In the genomic region with DNA sequence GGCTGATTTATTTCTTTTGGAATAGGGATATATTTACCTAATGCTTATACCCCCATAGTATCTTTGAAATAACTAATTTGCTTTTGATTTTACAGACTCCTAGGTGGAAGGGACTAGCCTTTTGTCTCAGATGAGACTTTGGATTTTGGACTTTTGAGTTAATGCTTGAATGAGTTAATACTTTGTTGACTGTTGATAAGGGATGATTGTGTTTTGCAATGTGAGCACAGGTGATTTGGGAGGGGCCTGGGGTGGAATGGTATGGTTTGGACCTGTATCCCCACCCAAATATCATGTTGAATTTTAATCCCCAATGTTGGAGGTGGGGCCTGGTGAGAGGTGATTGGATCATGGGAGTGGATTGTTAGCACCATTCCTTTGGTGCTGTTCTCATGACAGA, we compare ENCODE assay signal across 21 cellular contexts. TPM values are rescaled to one million over a fixed set of nuclear protein-coding genes. Genes with fewer than 3 reads are reported as not detected.
DNase-seq lines count a peak whose midpoint lies in the region; ATAC-seq, FAIRE-seq and TF ChIP-seq lines count a peak whose summit lies in the region.
"Had no signal": no experiment of that assay in that cellular context is flagged by ENCODE, and none has a peak within 500 bp of the region (broad histone marks: within the 10 kb centered on the region; RNA-seq: fewer than 3 reads in every experiment).

No MANE protein-coding gene starts in this region.

- DNase-seq in left colon = peak in 1 of 2 donors; percentile 15
- peak; percentile 78 for DNase-seq in small intestine
- no peak for DNase-seq in stimulated activated naive B cell treated with anti-CD40 and anti-IgM and Interleukin-4, amounts not matched to agents 10 μg/mL and 1 μg/mL and 100 μg/mL, for 72 hours
- no peak for DNase-seq in HFFc6
- DNase-seq in DMS79 (lab: John Stamatoyannopoulos, UW) = no peak
- DNase-seq: 8988T; C1 segment of cervical spinal cord; CD4-positive, alpha-beta memory T cell; COR-L47; DMS153; EL; GDM1; GM23248; H7 had no signal

- H3K27ac Mint-ChIP-seq in stimulated activated naive B cell treated with anti-CD40 and anti-IgM and Interleukin-4, amounts not matched to agents 10 μg/mL and 1 μg/mL and 100 μg/mL, for 72 hours = no peak overlapping the region
- H3K27ac Mint-ChIP-seq in HFFc6 = no peak overlapping the region
- H3K27ac Mint-ChIP-seq: CD4-positive, alpha-beta memory T cell had no signal

- no peak overlapping the region for H3K9ac ChIP-seq in liver (ENCODE audit: low read depth in 1 of 2, low read length in 2 of 2)
- H3K9ac ChIP-seq: GM23248 had no signal

- no peaks in the 10 kb centered on the region for H3K36me3 ChIP-seq in liver (ENCODE audit: control insufficient read depth in 4 of 4, insufficient read depth in 3 of 4, low read depth in 1 of 4, low read length in 3 of 4)
- H3K36me3 ChIP-seq in small intestine (ENCODE audit: control insufficient read depth in 2 of 2, insufficient read depth in 2 of 2, low read length in 2 of 2) = no peaks in the 10 kb centered on the region

- no peak overlapping the region for H3K4me3 Mint-ChIP-seq in stimulated activated naive B cell treated with anti-CD40 and anti-IgM and Interleukin-4, amounts not matched to agents 10 μg/mL and 1 μg/mL and 100 μg/mL, for 72 hours
- no peak overlapping the region for H3K4me3 Mint-ChIP-seq in HFFc6
- H3K4me3 Mint-ChIP-seq: CD4-positive, alpha-beta memory T cell had no signal

- H3K36me3 Mint-ChIP-seq in stimulated activated naive B cell treated with anti-CD40 and anti-IgM and Interleukin-4, amounts not matched to agents 10 μg/mL and 1 μg/mL and 100 μg/mL, for 72 hours = peaks cover 33 to 48% of the 10 kb centered on the region in 2 donors
- H3K36me3 Mint-ChIP-seq in HFFc6 (ENCODE audit: low read depth) = no peaks in the 10 kb centered on the region

- ATAC-seq in left colon = peak; percentile 86
- no peak for ATAC-seq in stimulated activated naive B cell treated with anti-CD40 and anti-IgM and Interleukin-4, amounts not matched to agents 10 μg/mL and 1 μg/mL and 100 μg/mL, for 72 hours (replicated peaks)
- ATAC-seq: A549, GM12878, HCT116 had no signal

- H3K4me3 ChIP-seq in liver (ENCODE audit: low read depth in 1 of 3, low read length in 3 of 3) (no peak overlapping the region), small intestine (ENCODE audit: low read depth in 1 of 2, low read length in 2 of 2) (no peak overlapping the region)
- H3K4me3 ChIP-seq: A549, GM12878, GM23248 had no signal

- no peaks in the 10 kb centered on the region for H3K27me3 Mint-ChIP-seq in stimulated activated naive B cell treated with anti-CD40 and anti-IgM and Interleukin-4, amounts not matched to agents 10 μg/mL and 1 μg/mL and 100 μg/mL, for 72 hours
- no peaks in the 10 kb centered on the region for H3K27me3 Mint-ChIP-seq in HFFc6 (ENCODE audit: insufficient read depth)
- H3K27me3 Mint-ChIP-seq: CD4-positive, alpha-beta memory T cell had no signal

- TF ChIP-seq RAD21 in liver (IDR thresholded peaks at IDR 0.05) = peak; percentile 14 to 15

- H3K27me3 ChIP-seq in liver (ENCODE audit: control insufficient read depth in 4 of 4, insufficient read depth in 4 of 4, low read length in 3 of 4) = no peaks in the 10 kb centered on the region
- H3K27me3 ChIP-seq in small intestine (ENCODE audit: control insufficient read depth in 2 of 2, insufficient read depth in 2 of 2, low read length in 2 of 2) = no peaks in the 10 kb centered on the region

- intact Hi-C loops in left colon (cut with DNase I, micrococcal nuclease) = no loop called here

- H3K27ac ChIP-seq in liver (ENCODE audit: low read depth in 1 of 2, low read length in 2 of 2) (no peak overlapping the region), small intestine (ENCODE audit: low read depth in 1 of 2, low read length in 1 of 2) (no peak overlapping the region)
- H3K27ac ChIP-seq: A549, GM23248 had no signal

- no peaks in the 10 kb centered on the region for H3K4me1 Mint-ChIP-seq in stimulated activated naive B cell treated with anti-CD40 and anti-IgM and Interleukin-4, amounts not matched to agents 10 μg/mL and 1 μg/mL and 100 μg/mL, for 72 hours
- H3K4me1 Mint-ChIP-seq in HFFc6 (ENCODE audit: low read depth) = no peaks in the 10 kb centered on the region

- H3K4me1 ChIP-seq in liver (ENCODE audit: control insufficient read depth in 4 of 4, insufficient read depth in 4 of 4, low read length in 3 of 4) = peaks cover 2 to 4% (median 3%) of the 10 kb centered on the region in 4 donors
- no peaks in the 10 kb centered on the region for H3K4me1 ChIP-seq in small intestine (ENCODE audit: control insufficient read depth in 2 of 2, insufficient read depth in 1 of 2, low read depth in 1 of 2, low read length in 1 of 2)
- H3K4me1 ChIP-seq: A549 had no signal

- peak; percentile 18 for FAIRE-seq in colon (lab: Jason Lieb, UNC)
- peak; percentile 92 for FAIRE-seq in small intestine (lab: Jason Lieb, UNC)
- FAIRE-seq: A549, GM12878, GM19239, H1 had no signal

- TF ChIP-seq CTCF in liver (IDR thresholded peaks at IDR 0.05; ENCODE audit: low read depth, low read length, missing input control) = no peak
- TF ChIP-seq CTCF in HFFc6 (IDR thresholded peaks at IDR 0.05) = no peak

- peaks cover 16 to 20% of the 10 kb centered on the region in 2 donors for H3K9me3 Mint-ChIP-seq in stimulated activated naive B cell treated with anti-CD40 and anti-IgM and Interleukin-4, amounts not matched to agents 10 μg/mL and 1 μg/mL and 100 μg/mL, for 72 hours
- H3K9me3 Mint-ChIP-seq in HFFc6 = peaks cover 10% of the 10 kb centered on the region

- no peaks in the 10 kb centered on the region for H3K9me3 ChIP-seq in liver (ENCODE audit: control insufficient read depth in 4 of 4, low read length in 3 of 4)
- H3K9me3 ChIP-seq in small intestine (ENCODE audit: control insufficient read depth, low read depth) = no peaks in the 10 kb centered on the region
- H3K9me3 ChIP-seq: A549 had no signal

TF ChIP-seq in liver, 16 proteins besides CTCF, POLR2A, EP300 and RAD21 (continues in another document):
- TF ChIP-seq NR2F2 (IDR thresholded peaks at IDR 0.05) = no peak
- peak; percentile 65 for TF ChIP-seq FOXA2 (IDR thresholded peaks at IDR 0.05)
- peak; percentile 88 for TF ChIP-seq HNF4G (IDR thresholded peaks at IDR 0.05)
- TF ChIP-seq HNF4A (conservative IDR thresholded peaks at IDR 0.05) = peak; percentile 95 to 97
- TF ChIP-seq GABPA (IDR thresholded peaks at IDR 0.05 in 1 of 2, conservative IDR thresholded peaks at IDR 0.05 in 1 of 2) = no peak
- TF ChIP-seq, protein P1, sequence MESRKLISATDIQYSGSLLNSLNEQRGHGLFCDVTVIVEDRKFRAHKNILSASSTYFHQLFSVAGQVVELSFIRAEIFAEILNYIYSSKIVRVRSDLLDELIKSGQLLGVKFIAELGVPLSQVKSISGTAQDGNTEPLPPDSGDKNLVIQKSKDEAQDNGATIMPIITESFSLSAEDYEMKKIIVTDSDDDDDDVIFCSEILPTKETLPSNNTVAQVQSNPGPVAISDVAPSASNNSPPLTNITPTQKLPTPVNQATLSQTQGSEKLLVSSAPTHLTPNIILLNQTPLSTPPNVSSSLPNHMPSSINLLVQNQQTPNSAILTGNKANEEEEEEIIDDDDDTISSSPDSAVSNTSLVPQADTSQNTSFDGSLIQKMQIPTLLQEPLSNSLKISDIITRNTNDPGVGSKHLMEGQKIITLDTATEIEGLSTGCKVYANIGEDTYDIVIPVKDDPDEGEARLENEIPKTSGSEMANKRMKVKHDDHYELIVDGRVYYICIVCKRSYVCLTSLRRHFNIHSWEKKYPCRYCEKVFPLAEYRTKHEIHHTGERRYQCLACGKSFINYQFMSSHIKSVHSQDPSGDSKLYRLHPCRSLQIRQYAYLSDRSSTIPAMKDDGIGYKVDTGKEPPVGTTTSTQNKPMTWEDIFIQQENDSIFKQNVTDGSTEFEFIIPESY (IDR thresholded peaks at IDR 0.05) = no peak
- TF ChIP-seq ATF3 (IDR thresholded peaks at IDR 0.05) = peak; percentile 24
- TF ChIP-seq RXRA (IDR thresholded peaks at IDR 0.05) = peak; percentile 11 to 53
- TF ChIP-seq, protein P2, sequence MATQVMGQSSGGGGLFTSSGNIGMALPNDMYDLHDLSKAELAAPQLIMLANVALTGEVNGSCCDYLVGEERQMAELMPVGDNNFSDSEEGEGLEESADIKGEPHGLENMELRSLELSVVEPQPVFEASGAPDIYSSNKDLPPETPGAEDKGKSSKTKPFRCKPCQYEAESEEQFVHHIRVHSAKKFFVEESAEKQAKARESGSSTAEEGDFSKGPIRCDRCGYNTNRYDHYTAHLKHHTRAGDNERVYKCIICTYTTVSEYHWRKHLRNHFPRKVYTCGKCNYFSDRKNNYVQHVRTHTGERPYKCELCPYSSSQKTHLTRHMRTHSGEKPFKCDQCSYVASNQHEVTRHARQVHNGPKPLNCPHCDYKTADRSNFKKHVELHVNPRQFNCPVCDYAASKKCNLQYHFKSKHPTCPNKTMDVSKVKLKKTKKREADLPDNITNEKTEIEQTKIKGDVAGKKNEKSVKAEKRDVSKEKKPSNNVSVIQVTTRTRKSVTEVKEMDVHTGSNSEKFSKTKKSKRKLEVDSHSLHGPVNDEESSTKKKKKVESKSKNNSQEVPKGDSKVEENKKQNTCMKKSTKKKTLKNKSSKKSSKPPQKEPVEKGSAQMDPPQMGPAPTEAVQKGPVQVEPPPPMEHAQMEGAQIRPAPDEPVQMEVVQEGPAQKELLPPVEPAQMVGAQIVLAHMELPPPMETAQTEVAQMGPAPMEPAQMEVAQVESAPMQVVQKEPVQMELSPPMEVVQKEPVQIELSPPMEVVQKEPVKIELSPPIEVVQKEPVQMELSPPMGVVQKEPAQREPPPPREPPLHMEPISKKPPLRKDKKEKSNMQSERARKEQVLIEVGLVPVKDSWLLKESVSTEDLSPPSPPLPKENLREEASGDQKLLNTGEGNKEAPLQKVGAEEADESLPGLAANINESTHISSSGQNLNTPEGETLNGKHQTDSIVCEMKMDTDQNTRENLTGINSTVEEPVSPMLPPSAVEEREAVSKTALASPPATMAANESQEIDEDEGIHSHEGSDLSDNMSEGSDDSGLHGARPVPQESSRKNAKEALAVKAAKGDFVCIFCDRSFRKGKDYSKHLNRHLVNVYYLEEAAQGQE (IDR thresholded peaks at IDR 0.05) = peak; percentile 26
- TF ChIP-seq YY1 (IDR thresholded peaks at IDR 0.05) = peak; percentile 22
- TF ChIP-seq EGR1 (IDR thresholded peaks at IDR 0.05; ENCODE audit: low read depth in 2 of 2) = no peak
- no peak for TF ChIP-seq JUND (IDR thresholded peaks at IDR 0.05)
- TF ChIP-seq TAF1 (conservative IDR thresholded peaks at IDR 0.05) = no peak
- peak; percentile 74 for TF ChIP-seq SP1 (IDR thresholded peaks at IDR 0.05)
- TF ChIP-seq FOXA1 (IDR thresholded peaks at IDR 0.05) = peak; percentile 47

RNA-seq across cellular contexts. Expression of gene ZC3H12B, which starts 59.0 kb away (rescaled TPM):
- 1 to 10 TPM; 3.1 to 3.4 TPM for total RNA-seq in left colon
- total RNA-seq in liver = under 1 TPM; 0.42 to 0.50 TPM
- under 1 TPM; 0.29 to 0.38 TPM for polyA plus RNA-seq in liver
- under 1 TPM in 2 of 3 donors, not detected in 1; 0.27 to 0.45 TPM for polyA plus RNA-seq in small intestine
- total RNA-seq in HFFc6 (2021; fragmentation: NEBNext Ultra II Directional; extraction: Animal tissue kit (Norgen Biotek cat#: 25700)) = under 1 TPM; 0.17 to 0.78 (median 0.48) TPM
- total RNA-seq: GM12878 had no signal
- polyA plus RNA-seq: A549 had no signal
